8 cellular contexts compared by ENCODE assay signal in the genomic region with DNA sequence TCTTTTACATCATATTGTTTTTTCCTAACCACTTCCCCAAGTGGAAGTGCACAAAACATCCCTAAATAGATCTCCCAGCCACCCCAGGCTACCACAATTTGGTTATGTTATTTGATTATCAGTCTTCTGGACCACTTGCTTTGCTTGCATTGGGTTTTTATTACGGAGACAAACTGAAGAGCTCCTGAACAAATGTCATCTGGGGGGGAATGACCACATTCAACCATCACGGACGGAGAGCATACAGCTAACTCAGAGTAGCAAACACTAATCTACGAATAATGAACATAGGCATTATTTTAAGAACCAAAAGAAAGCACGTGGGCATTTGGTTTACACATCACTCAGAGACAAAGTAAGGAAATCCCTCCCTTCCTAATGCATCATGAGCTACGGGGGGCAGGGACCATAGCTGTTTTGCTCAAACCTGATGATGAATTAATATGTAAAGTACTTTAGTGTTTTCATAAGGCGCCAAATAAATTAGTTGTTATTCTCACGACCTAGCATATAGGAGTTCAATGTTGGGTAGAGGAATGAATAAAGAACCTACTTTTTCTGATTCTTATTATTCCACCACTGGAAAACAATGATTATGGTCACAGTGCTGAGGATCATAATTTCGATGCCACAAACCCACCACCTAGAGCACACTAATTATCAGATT. TPM values are rescaled to one million over a fixed set of nuclear protein-coding genes. Genes with fewer than 3 reads are reported as not detected.
DNase-seq lines count a peak whose midpoint lies in the region; ATAC-seq and TF ChIP-seq lines count a peak whose summit lies in the region.

No MANE protein-coding gene starts in this region.

- H3K4me3 Mint-ChIP-seq in CD4-positive, alpha-beta T cell: peak overlapping the region; percentile 98
- peak overlapping the region; percentile 90 for H3K4me3 Mint-ChIP-seq in activated naive CD4-positive, alpha-beta T cell treated with anti-CD3 and anti-CD28 coated beads, Interleukin-2, amount 50 U/mL, for 24 hours

- H3K4me1 Mint-ChIP-seq in CD4-positive, alpha-beta T cell (ENCODE audit: low read depth): peaks cover 50% of the 10 kb centered on the region
- peaks cover 46% of the 10 kb centered on the region for H3K4me1 Mint-ChIP-seq in activated naive CD4-positive, alpha-beta T cell treated with anti-CD3 and anti-CD28 coated beads, Interleukin-2, amount 50 U/mL, for 24 hours

- H3K4me2 ChIP-seq in skeletal muscle satellite cell (ENCODE audit: low read length): peak overlapping the region; percentile 88

- no peaks in the 10 kb centered on the region for H3K27me3 Mint-ChIP-seq in CD4-positive, alpha-beta T cell
- no peaks in the 10 kb centered on the region for H3K27me3 Mint-ChIP-seq in activated naive CD4-positive, alpha-beta T cell treated with anti-CD3 and anti-CD28 coated beads, Interleukin-2, amount 50 U/mL, for 24 hours

- no peaks in the 10 kb centered on the region for H3K27me3 ChIP-seq in CD4-positive, alpha-beta T cell (ENCODE audit: control insufficient read depth, insufficient read depth, low read length)
- H3K27me3 ChIP-seq in HUES48 (ENCODE audit: control insufficient read depth, insufficient read depth, low read length) (no peaks in the 10 kb centered on the region), right atrium auricular region (no peaks in the 10 kb centered on the region), skeletal muscle satellite cell (ENCODE audit: control insufficient read depth, insufficient read depth, low read length) (no peaks in the 10 kb centered on the region)

- CTCF ChIA-PET in CD4-positive, alpha-beta T cell (lab: Charles Lee): interaction anchor here (0.7 to 2.0 kb wide), 7 partner anchors 14 to 141 kb away, joined by 3 to 9 read pairs (median 4); no protein-coding TSS in a partner anchor

- H3K27ac Mint-ChIP-seq in CD4-positive, alpha-beta T cell: peak overlapping the region; percentile 97
- H3K27ac Mint-ChIP-seq in activated naive CD4-positive, alpha-beta T cell treated with anti-CD3 and anti-CD28 coated beads, Interleukin-2, amount 50 U/mL, for 24 hours: peak overlapping the region; percentile 91

- POLR2A ChIA-PET in CD4-positive, alpha-beta T cell (lab: Charles Lee): interaction anchor here (0.7 to 5.8 kb wide), 9 partner anchors 10 to 138 kb away, joined by 3 to 58 read pairs (median 9); a partner anchor contains a TSS

- H3K9me3 ChIP-seq in CD4-positive, alpha-beta T cell (ENCODE audit: control insufficient read depth, low read length): no peaks in the 10 kb centered on the region
- H3K9me3 ChIP-seq in HUES48 (ENCODE audit: control insufficient read depth, insufficient read depth, low read length) (no peaks in the 10 kb centered on the region), right atrium auricular region (no peaks in the 10 kb centered on the region), skeletal muscle satellite cell (replicated peaks; ENCODE audit: low read length) (no peaks in the 10 kb centered on the region)

- H3K36me3 ChIP-seq in HUES48 (ENCODE audit: control insufficient read depth, insufficient read depth, low read length) (no peaks in the 10 kb centered on the region), right atrium auricular region (no peaks in the 10 kb centered on the region), skeletal muscle satellite cell (ENCODE audit: insufficient read depth, low read length) (no peaks in the 10 kb centered on the region)

- H3K9ac ChIP-seq in HUES48 (ENCODE audit: low read depth, low read length) (peak overlapping the region; percentile 79), skeletal muscle satellite cell (ENCODE audit: low read depth, low read length) (peak overlapping the region; percentile 82)

- DNase-seq in CD4-positive, alpha-beta T cell: no peak
- DNase-seq in right atrium auricular region (ENCODE audit: low spot score): no peak
- DNase-seq in LoVo (ENCODE audit: low spot score): no peak
- no peak for DNase-seq in epidermal melanocyte (ENCODE audit: insufficient read length, low spot score)

- no peak for TF ChIP-seq CTCF in CD4-positive, alpha-beta T cell (IDR thresholded peaks at IDR 0.05)
- TF ChIP-seq CTCF in right atrium auricular region (IDR thresholded peaks at IDR 0.05): no peak

- H3K9me3 Mint-ChIP-seq in CD4-positive, alpha-beta T cell: no peaks in the 10 kb centered on the region
- H3K9me3 Mint-ChIP-seq in activated naive CD4-positive, alpha-beta T cell treated with anti-CD3 and anti-CD28 coated beads, Interleukin-2, amount 50 U/mL, for 24 hours: no peaks in the 10 kb centered on the region

- peak; percentile 4 for ATAC-seq in CD4-positive, alpha-beta T cell (ENCODE audit: poor library complexity)
- ATAC-seq in HG02840 (IDR thresholded peaks at IDR 0.05; ENCODE audit: low FRiP score, unreplicated experiment): no peak

- peak overlapping the region; percentile 85 for H3K27ac ChIP-seq in CD4-positive, alpha-beta T cell (ENCODE audit: low read depth, low read length)
- H3K27ac ChIP-seq in HUES48 (ENCODE audit: low read depth, low read length): peak overlapping the region; percentile 87
- H3K27ac ChIP-seq in right atrium auricular region: peak overlapping the region; percentile 83 to 85

- intact Hi-C loops in CD4-positive, alpha-beta T cell (cut with DNase I, micrococcal nuclease): loop anchor here (1.0 to 10.0 kb wide), 6 partner anchors 12 to 1359 kb away; a partner anchor contains a TSS

- peaks cover 7% of the 10 kb centered on the region for H3K36me3 Mint-ChIP-seq in CD4-positive, alpha-beta T cell (ENCODE audit: low read depth)
- H3K36me3 Mint-ChIP-seq in activated naive CD4-positive, alpha-beta T cell treated with anti-CD3 and anti-CD28 coated beads, Interleukin-2, amount 50 U/mL, for 24 hours: no peaks in the 10 kb centered on the region

- H3K4me3 ChIP-seq in HUES48 (ENCODE audit: low read depth, low read length) (peak overlapping the region; percentile 84), right atrium auricular region (peak overlapping the region; percentile 64 to 80), skeletal muscle satellite cell (ENCODE audit: low read length) (peak overlapping the region; percentile 75)

- peaks cover 10% of the 10 kb centered on the region for H3K4me1 ChIP-seq in HUES48 (ENCODE audit: control insufficient read depth, insufficient read depth, low read length)
- H3K4me1 ChIP-seq in right atrium auricular region: peaks cover 0 to 9% of the 10 kb centered on the region in 2 donors
- peaks cover 36% of the 10 kb centered on the region for H3K4me1 ChIP-seq in skeletal muscle satellite cell (ENCODE audit: control insufficient read depth, insufficient read depth, low read length)

RNA-seq across cellular contexts. Expression of a gene that starts 11.6 kb away (rescaled TPM):
- 10 to 100 TPM; 18.4 TPM for total RNA-seq in CD4-positive, alpha-beta T cell
- total RNA-seq in right atrium auricular region: not detected
- 0.87 and 3.3 TPM in 2 replicates for total RNA-seq in skeletal muscle satellite cell (2012; rRNA removed)

RNA-seq across cellular contexts. Expression of a gene that starts 18.2 kb away (rescaled TPM):
- 10 to 100 TPM; 17.7 to 18.6 TPM for total RNA-seq in CD4-positive, alpha-beta T cell
- total RNA-seq in right atrium auricular region: 10 to 100 TPM; 11.8 to 13.1 TPM
- 40.0 and 67.4 TPM in 2 replicates for total RNA-seq in skeletal muscle satellite cell (2012; rRNA removed)

Comparison
In these comparisons a context has a peak if more than half of its experiments do, and no peak if none do; other contexts are left out.
1. RNA of a gene that starts 11.6 kb away (total RNA-seq): 18.4 TPM in CD4-positive, alpha-beta T cell; not detected in right atrium auricular region; every median in the first group is over 10 times any median in the second.
2. Peak in every context shown above with its lines, with median percentiles within 50 percentile points of each other: H3K27ac ChIP-seq and H3K4me3 ChIP-seq.